ENCODE assay signal across 8 cellular contexts in the genomic region with DNA sequence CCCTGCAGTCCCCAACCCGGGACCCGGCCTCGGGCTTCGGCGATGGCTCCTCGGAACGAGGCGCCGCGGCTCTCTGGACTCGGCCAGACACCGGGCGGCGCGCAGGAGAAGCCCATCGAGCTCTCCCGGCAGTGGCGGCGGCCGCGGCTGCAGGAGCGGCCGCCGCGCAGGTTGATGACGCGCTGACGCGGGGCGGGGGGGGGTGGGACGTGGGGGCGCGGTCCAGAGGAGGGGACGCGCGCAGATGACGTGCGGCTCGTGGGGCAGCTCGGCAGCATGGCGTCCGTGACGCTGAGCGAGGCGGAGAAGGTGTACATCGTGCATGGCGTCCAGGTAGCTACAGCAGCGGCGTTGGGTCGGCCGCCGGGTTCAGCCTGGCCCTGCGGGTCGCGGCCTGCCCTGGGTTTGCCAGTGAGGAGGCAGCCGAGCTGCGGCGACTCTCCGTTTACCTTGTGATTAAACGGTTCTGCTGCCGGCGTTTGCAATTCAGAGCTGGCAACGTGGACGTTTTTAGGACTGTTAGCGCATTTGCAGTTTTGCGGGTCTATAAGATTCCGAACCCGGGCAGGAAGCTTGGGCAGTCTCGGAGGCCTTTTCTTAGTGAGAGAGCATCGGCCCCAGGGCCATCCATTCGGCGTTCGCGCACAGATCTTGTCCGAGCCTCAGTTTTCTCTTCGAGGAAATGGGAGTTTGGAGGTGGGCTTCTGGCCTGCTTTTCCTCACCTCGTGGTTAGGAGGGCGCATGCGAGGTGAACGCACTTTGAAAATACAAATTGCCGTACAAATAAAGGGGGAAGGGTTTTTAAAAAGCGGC. TPM values are rescaled to one million over a fixed set of nuclear protein-coding genes. Genes with fewer than 3 reads are reported as not detected.
DNase-seq lines count a peak whose midpoint lies in the region; ATAC-seq and TF ChIP-seq lines count a peak whose summit lies in the region.

TSS of gene EXOSC7 (plus strand) at position 243 of the 814 bp plus-strand sequence. CDS start at position 277, 34 bp downstream.
TSS of gene ZDHHC3 (minus strand) at position 173 of the 814 bp plus-strand sequence. CDS start 16,738 bp downstream, outside the sequence.

- H3K9me3 Mint-ChIP-seq in naive thymus-derived CD8-positive, alpha-beta T cell, result no peaks in the 10 kb centered on the region
- no peaks in the 10 kb centered on the region for H3K9me3 Mint-ChIP-seq in stimulated activated naive B cell treated with anti-CD40 and anti-IgM and Interleukin-4, amounts not matched to agents 10 μg/mL and 1 μg/mL and 100 μg/mL, for 72 hours

- H3K36me3 ChIP-seq in fibroblast of lung (ENCODE audit: control insufficient read depth, insufficient read depth, low read length), result peaks cover 1% of the 10 kb centered on the region

- no peaks in the 10 kb centered on the region for H3K27me3 ChIP-seq in fibroblast of lung (ENCODE audit: control insufficient read depth, insufficient read depth, low read length)

- H3K27me3 Mint-ChIP-seq in naive thymus-derived CD8-positive, alpha-beta T cell, result no peaks in the 10 kb centered on the region
- H3K27me3 Mint-ChIP-seq in stimulated activated naive B cell treated with anti-CD40 and anti-IgM and Interleukin-4, amounts not matched to agents 10 μg/mL and 1 μg/mL and 100 μg/mL, for 72 hours, result no peaks in the 10 kb centered on the region

- POLR2A ChIA-PET in naive thymus-derived CD8-positive, alpha-beta T cell (lab: Charles Lee), result interaction anchor here (0.5 to 2.4 kb wide), 14 partner anchors 9 to 465 kb away, joined by 3 to 19 read pairs (median 5); partner anchors contain the start of gene ZNF197

- H3K4me3 Mint-ChIP-seq in naive thymus-derived CD8-positive, alpha-beta T cell, result peak within 1 kb of the TSS; percentile 89 to 95 (median 94)
- peak within 1 kb of the TSS; percentile 92 to 93 for H3K4me3 Mint-ChIP-seq in stimulated activated naive B cell treated with anti-CD40 and anti-IgM and Interleukin-4, amounts not matched to agents 10 μg/mL and 1 μg/mL and 100 μg/mL, for 72 hours

- H3K27ac ChIP-seq in fibroblast of lung (ENCODE audit: insufficient read depth, low read length), result peak within 1 kb of the TSS; percentile 89

- peak within 1 kb of the TSS; percentile 85 to 98 (median 96) for H3K27ac Mint-ChIP-seq in naive thymus-derived CD8-positive, alpha-beta T cell
- H3K27ac Mint-ChIP-seq in stimulated activated naive B cell treated with anti-CD40 and anti-IgM and Interleukin-4, amounts not matched to agents 10 μg/mL and 1 μg/mL and 100 μg/mL, for 72 hours, result peak within 1 kb of the TSS; percentile 98

- peaks cover 29 to 78% (median 69%) of the 10 kb centered on the region in 4 donors for H3K4me1 Mint-ChIP-seq in naive thymus-derived CD8-positive, alpha-beta T cell
- peaks cover 35 to 61% of the 10 kb centered on the region in 2 donors for H3K4me1 Mint-ChIP-seq in stimulated activated naive B cell treated with anti-CD40 and anti-IgM and Interleukin-4, amounts not matched to agents 10 μg/mL and 1 μg/mL and 100 μg/mL, for 72 hours

- peak within 1 kb of the TSS; percentile 93 for H2AFZ ChIP-seq in fibroblast of lung (ENCODE audit: low read length)

- H3K4me2 ChIP-seq in fibroblast of lung (ENCODE audit: extremely low read depth, insufficient read depth, low read length), result peak within 1 kb of the TSS; percentile 98

- no peak for TF ChIP-seq CTCF in fibroblast of lung (conservative IDR thresholded peaks at IDR 0.05 in 1 of 2, IDR thresholded peaks at IDR 0.05 in 1 of 2; ENCODE audit: low read depth in 1 of 2, low read length in 2 of 2)

- peak within 1 kb of the TSS; percentile 81 for H3K9ac ChIP-seq in fibroblast of lung (ENCODE audit: insufficient read depth, low read length)

- DNase-seq in DMS114 treated with DMSO at 0.1 percent for 48 hours (lab: John Stamatoyannopoulos, UW; ENCODE audit: unreplicated experiment) (peak; percentile 62), HuH-7.5 (ENCODE audit: low spot score) (peak; percentile 86), RPMI7951 (ENCODE audit: low read depth) (peak; percentile 84), fibroblast of lung (ENCODE audit: low read depth in 2 of 2) (peak; percentile 85)
- DNase-seq in activated T-helper 1 cell treated with anti-CD3 and anti-CD28 coated beads, Interleukin-2, amount 50 U/mL, for 16 hours (ENCODE audit: low read depth in 1 of 2, low spot score in 1 of 2), result peak; percentile 72 to 79
- peak; percentile 79 to 90 (median 86) for DNase-seq in naive thymus-derived CD8-positive, alpha-beta T cell
- peak; percentile 77 for DNase-seq in stimulated activated naive B cell treated with anti-CD40 and anti-IgM and Interleukin-4, amounts not matched to agents 10 μg/mL and 1 μg/mL and 100 μg/mL, for 72 hours

- peaks cover 8% of the 10 kb centered on the region for H3K4me1 ChIP-seq in fibroblast of lung (ENCODE audit: control insufficient read depth, extremely low read depth, insufficient read depth, low read length)

- H3K79me2 ChIP-seq in fibroblast of lung (ENCODE audit: control insufficient read depth, insufficient read depth, low read length), result peaks cover 72% of the 10 kb centered on the region

- peaks cover 0 to 3% (median 0%) of the 10 kb centered on the region in 3 donors for H3K36me3 Mint-ChIP-seq in naive thymus-derived CD8-positive, alpha-beta T cell
- peaks cover 8 to 19% of the 10 kb centered on the region in 2 donors for H3K36me3 Mint-ChIP-seq in stimulated activated naive B cell treated with anti-CD40 and anti-IgM and Interleukin-4, amounts not matched to agents 10 μg/mL and 1 μg/mL and 100 μg/mL, for 72 hours

- H4K20me1 ChIP-seq in fibroblast of lung (ENCODE audit: control insufficient read depth, extremely low read depth, insufficient read depth, low read length), result no peaks in the 10 kb centered on the region

- H3K4me3 ChIP-seq in fibroblast of lung (replicated peaks in 1 of 4; ENCODE audit: control extremely low read depth in 1 of 4, insufficient read depth in 1 of 4, low read depth in 3 of 4, low read length in 4 of 4), result peak within 1 kb of the TSS; percentile 61 to 95 (median 93)

- no peaks in the 10 kb centered on the region for H3K9me3 ChIP-seq in fibroblast of lung (ENCODE audit: control insufficient read depth, insufficient read depth, low read depth, low read length)

- ATAC-seq in GM21526 (IDR thresholded peaks at IDR 0.05; ENCODE audit: low FRiP score, unreplicated experiment), result peak; percentile 66
- ATAC-seq in naive thymus-derived CD8-positive, alpha-beta T cell, result peak; percentile 93 to 95
- peak; percentile 90 to 91 for ATAC-seq in stimulated activated naive B cell treated with anti-CD40 and anti-IgM and Interleukin-4, amounts not matched to agents 10 μg/mL and 1 μg/mL and 100 μg/mL, for 72 hours (replicated peaks)

RNA-seq across cellular contexts. Expression of gene EXOSC7, which starts in this region (rescaled TPM):
- 52.0 and 69.7 TPM in 2 replicates for total RNA-seq in RPMI7951 (2014; rRNA removed; shearing (Covaris generic))
- total RNA-seq in fibroblast of lung, result 36.7 and 58.8 TPM in 2 replicates
- polyA plus RNA-seq in fibroblast of lung, result 72.1 and 72.5 TPM in 2 replicates
- 58.8 and 65.4 TPM in 2 replicates for polyA plus RNA-seq in fibroblast of lung (2012)
- polyA minus RNA-seq in fibroblast of lung (ENCODE audit: low replicate concordance), result 9.8 and 57.0 TPM in 2 replicates
- 10 to 100 TPM; 46.7 to 55.4 TPM for total RNA-seq in naive thymus-derived CD8-positive, alpha-beta T cell
- polyA plus RNA-seq in naive thymus-derived CD8-positive, alpha-beta T cell, result 10 to 100 TPM; 46.0 to 55.5 (median 49.1) TPM

RNA-seq across cellular contexts. Expression of gene ZDHHC3, which starts in this region (rescaled TPM):
- 51.4 and 62.7 TPM in 2 replicates for total RNA-seq in RPMI7951 (2014; rRNA removed; shearing (Covaris generic))
- 37.8 and 53.2 TPM in 2 replicates for total RNA-seq in fibroblast of lung
- polyA plus RNA-seq in fibroblast of lung, result 126 and 155 TPM in 2 replicates
- polyA plus RNA-seq in fibroblast of lung (2012), result 67.6 and 74.7 TPM in 2 replicates
- 352 and 406 TPM in 2 replicates for polyA minus RNA-seq in fibroblast of lung (ENCODE audit: low replicate concordance)
- 10 to 100 TPM; 46.6 to 48.4 TPM for total RNA-seq in naive thymus-derived CD8-positive, alpha-beta T cell
- polyA plus RNA-seq in naive thymus-derived CD8-positive, alpha-beta T cell, result 10 to 100 TPM; 28.0 to 35.7 (median 33.0) TPM

Comparison
In these comparisons a context has a peak if more than half of its experiments do, and no peak if none do; other contexts are left out.
1. Peak in every context shown above with its lines: DNase-seq, ATAC-seq, H3K4me3 ChIP-seq and H3K27ac ChIP-seq.